26 cellular contexts compared by ENCODE assay signal in genomic region chr5:43676083-43676840, GRCh38.
DNase-seq lines count a peak whose midpoint lies in the region; ATAC-seq and TF ChIP-seq lines count a peak whose summit lies in the region.
"Had no signal": no experiment of that assay in that cellular context is flagged by ENCODE, and none has a peak within 500 bp of the region (broad histone marks: within the 10 kb centered on the region; RNA-seq: fewer than 3 reads in every experiment).

No MANE protein-coding gene starts in this region.

- H3K27me3 Mint-ChIP-seq in activated CD4-positive, alpha-beta T cell treated with anti-CD3 and anti-CD28 coated beads for 36 hours: no peaks in the 10 kb centered on the region
- H3K27me3 Mint-ChIP-seq in activated CD4-positive, alpha-beta T cell treated with anti-CD3 and anti-CD28 coated beads, Interleukin-2, amount 10 ng/mL, durations not matched to agents 7 days and 5 days: no peaks in the 10 kb centered on the region
- H3K27me3 Mint-ChIP-seq: activated CD4-positive, alpha-beta memory T cell treated with anti-CD3 and anti-CD28 coated beads for 36 hours; activated naive CD4-positive, alpha-beta T cell treated with anti-CD3 and anti-CD28 coated beads, Interleukin-2, amount 50 U/mL, for 24 hours; B cell; brain; naive thymus-derived CD4-positive, alpha-beta T cell had no signal

- TF ChIP-seq CTCF in mammary epithelial cell (conservative IDR thresholded peaks at IDR 0.05 in 1 of 2, IDR thresholded peaks at IDR 0.05 in 1 of 2; ENCODE audit: extremely low read depth in 1 of 2, insufficient read depth in 1 of 2, low read depth in 1 of 2, low read length in 2 of 2) (no peak), psoas muscle (IDR thresholded peaks at IDR 0.05) (no peak)

- H3K4me3 Mint-ChIP-seq in activated CD4-positive, alpha-beta T cell treated with anti-CD3 and anti-CD28 coated beads for 36 hours: no peak overlapping the region
- no peak overlapping the region for H3K4me3 Mint-ChIP-seq in activated CD4-positive, alpha-beta T cell treated with anti-CD3 and anti-CD28 coated beads, Interleukin-2, amount 10 ng/mL, durations not matched to agents 7 days and 5 days
- H3K4me3 Mint-ChIP-seq: activated CD4-positive, alpha-beta memory T cell treated with anti-CD3 and anti-CD28 coated beads for 36 hours; activated naive CD4-positive, alpha-beta T cell treated with anti-CD3 and anti-CD28 coated beads, Interleukin-2, amount 50 U/mL, for 24 hours; B cell; brain; endodermal cell; naive thymus-derived CD4-positive, alpha-beta T cell had no signal

- no peaks in the 10 kb centered on the region for H4K20me1 ChIP-seq in mammary epithelial cell (ENCODE audit: insufficient read depth, low read length)

- peak; percentile 49 for ATAC-seq in activated CD4-positive, alpha-beta T cell treated with anti-CD3 and anti-CD28 coated beads for 36 hours
- ATAC-seq in psoas muscle (peak in 3 of 4 donors; percentile 71 to 96 (median 92)), HG02970 (IDR thresholded peaks at IDR 0.05; ENCODE audit: low FRiP score, unreplicated experiment) (no peak)
- ATAC-seq: naive thymus-derived CD4-positive, alpha-beta T cell had no signal

- no peaks in the 10 kb centered on the region for H3K4me1 ChIP-seq in mammary epithelial cell (ENCODE audit: insufficient read depth, low read length)
- H3K4me1 ChIP-seq in psoas muscle: peaks cover 10% of the 10 kb centered on the region
- H3K4me1 ChIP-seq: Caco-2, colonic mucosa, stomach, upper lobe of left lung had no signal

- dilution Hi-C loops in mammary epithelial cell (cut with HindIII; ENCODE audit: low sequenced_read_pairs): no loop called here

- BruUV-seq in mammary epithelial cell (replicated peaks; lab: Mats Ljungman, UMichigan): no TSS peak

- H3K27me3 ChIP-seq in mammary epithelial cell (ENCODE audit: insufficient read depth, low read length): no peaks in the 10 kb centered on the region
- no peaks in the 10 kb centered on the region for H3K27me3 ChIP-seq in psoas muscle (ENCODE audit: insufficient read depth in 3 of 3, low read length in 2 of 3)
- H3K27me3 ChIP-seq: colonic mucosa, stomach, upper lobe of left lung had no signal

- no peak overlapping the region for H3K27ac Mint-ChIP-seq in activated CD4-positive, alpha-beta T cell treated with anti-CD3 and anti-CD28 coated beads for 36 hours
- no peak overlapping the region for H3K27ac Mint-ChIP-seq in activated CD4-positive, alpha-beta T cell treated with anti-CD3 and anti-CD28 coated beads, Interleukin-2, amount 10 ng/mL, durations not matched to agents 7 days and 5 days
- H3K27ac Mint-ChIP-seq: activated CD4-positive, alpha-beta memory T cell treated with anti-CD3 and anti-CD28 coated beads for 36 hours; activated naive CD4-positive, alpha-beta T cell treated with anti-CD3 and anti-CD28 coated beads, Interleukin-2, amount 50 U/mL, for 24 hours; B cell; brain; endodermal cell had no signal

- in situ Hi-C loops in mammary epithelial cell (cut with MboI; ENCODE audit: low sequenced_read_pairs in 2 of 2): no loop called here

- H3K4me2 ChIP-seq in mammary epithelial cell (ENCODE audit: insufficient read depth, low read depth, low read length): no peak overlapping the region
- H3K4me2 ChIP-seq: SK-N-SH had no signal

- intact Hi-C loops in activated CD4-positive, alpha-beta T cell treated with anti-CD3 and anti-CD28 coated beads for 36 hours (cut with DNase I, micrococcal nuclease): no loop called here
- intact Hi-C loops in mammary epithelial cell (cut with micrococcal nuclease) (no loop called here), psoas muscle (cut with DNase I) (no loop called here)

- 88% methylated on average over 2 of the region's 2 CpGs for whole genome bisulfite sequencing in mammary epithelial cell (ENCODE audit: low coverage, missing lambda C conversion rate)
- WGBS in psoas muscle, 3 donors: 85 to 88% (median 87%) methylated on average over 2 of the region's 2 CpGs

- H3K36me3 ChIP-seq in mammary epithelial cell (ENCODE audit: insufficient read depth, low read length) (no peaks in the 10 kb centered on the region), psoas muscle (ENCODE audit: insufficient read depth in 1 of 2, low read depth in 1 of 2) (peaks cover 0 to 50% of the 10 kb centered on the region in 2 donors)
- H3K36me3 ChIP-seq: colonic mucosa had no signal

- H3K4me3 ChIP-seq in mammary epithelial cell (replicated peaks in 1 of 3; ENCODE audit: insufficient read depth in 1 of 3, low read depth in 2 of 3, low read length in 3 of 3) (no peak overlapping the region), psoas muscle (no peak overlapping the region)
- H3K4me3 ChIP-seq: colonic mucosa, GM23248, stomach, upper lobe of left lung had no signal

- no peak overlapping the region for H3K9ac ChIP-seq in mammary epithelial cell (ENCODE audit: insufficient read depth, low read length)
- H3K9ac ChIP-seq: GM23248, SK-N-SH had no signal

- H3K36me3 Mint-ChIP-seq in activated CD4-positive, alpha-beta T cell treated with anti-CD3 and anti-CD28 coated beads for 36 hours (ENCODE audit: low read depth): peaks cover 34% of the 10 kb centered on the region
- H3K36me3 Mint-ChIP-seq in activated CD4-positive, alpha-beta T cell treated with anti-CD3 and anti-CD28 coated beads, Interleukin-2, amount 10 ng/mL, durations not matched to agents 7 days and 5 days (ENCODE audit: low read depth): peaks cover 38% of the 10 kb centered on the region

- POLR2A ChIA-PET in activated CD4-positive, alpha-beta T cell treated with anti-CD3 and anti-CD28 coated beads for 36 hours (lab: Charles Lee): no interaction called here
- POLR2A ChIA-PET in activated CD4-positive, alpha-beta T cell treated with anti-CD3 and anti-CD28 coated beads, Interleukin-2, amount 10 ng/mL, durations not matched to agents 7 days and 5 days (lab: Charles Lee): interaction anchor here (0.6 kb wide), 1 partner anchor 192 kb away, joined by 3 read pairs; the partner anchor contains the start of gene TMEM267

- peaks cover 5% of the 10 kb centered on the region for H3K4me1 Mint-ChIP-seq in activated CD4-positive, alpha-beta T cell treated with anti-CD3 and anti-CD28 coated beads for 36 hours
- H3K4me1 Mint-ChIP-seq in activated CD4-positive, alpha-beta T cell treated with anti-CD3 and anti-CD28 coated beads, Interleukin-2, amount 10 ng/mL, durations not matched to agents 7 days and 5 days: peaks cover 5% of the 10 kb centered on the region
- H3K4me1 Mint-ChIP-seq: B cell, endodermal cell had no signal

- H2AFZ ChIP-seq in mammary epithelial cell (ENCODE audit: low read depth, low read length): no peak overlapping the region
- H2AFZ ChIP-seq: GM23248 had no signal

- no peak for DNase-seq in activated CD4-positive, alpha-beta T cell treated with anti-CD3 and anti-CD28 coated beads for 36 hours
- no peak for DNase-seq in activated CD4-positive, alpha-beta T cell treated with anti-CD3 and anti-CD28 coated beads, Interleukin-2, amount 10 ng/mL, durations not matched to agents 7 days and 5 days
- DNase-seq in NCI-H226 (peak; percentile 21), mammary epithelial cell (peak; percentile 3), psoas muscle (no peak), NCI-H187 (lab: John Stamatoyannopoulos, UW) (no peak), COLO668 (lab: John Stamatoyannopoulos, UW; ENCODE audit: unreplicated experiment) (no peak)
- DNase-seq: activated CD4-positive, alpha-beta memory T cell treated with anti-CD3 and anti-CD28 coated beads for 36 hours; activated T-cell treated with anti-CD3 and anti-CD28 coated beads, Interleukin-2, amount 50 U/mL, for 1 hour; Caco-2; colonic mucosa; DND-41; endodermal cell; glutamatergic neuron; GM23248; naive thymus-derived CD4-positive, alpha-beta T cell; NCI-H146; SK-N-SH; stimulated activated CD4-positive, alpha-beta T cell treated with anti-CD3 and anti-CD28 coated beads, Interleukin-4, amount 100 ng/mL, for 24 hours; stomach; upper lobe of left lung had no signal

- H3K79me2 ChIP-seq in mammary epithelial cell (ENCODE audit: insufficient read depth, low read length): no peaks in the 10 kb centered on the region

- H3K27ac ChIP-seq in mammary epithelial cell (ENCODE audit: insufficient read depth, low read depth, low read length) (no peak overlapping the region), psoas muscle (no peak overlapping the region)
- H3K27ac ChIP-seq: colonic mucosa, GM23248, stomach, upper lobe of left lung, VCaP had no signal

- H3K9me3 Mint-ChIP-seq in activated CD4-positive, alpha-beta T cell treated with anti-CD3 and anti-CD28 coated beads for 36 hours (ENCODE audit: low read depth): no peaks in the 10 kb centered on the region
- H3K9me3 Mint-ChIP-seq in activated CD4-positive, alpha-beta T cell treated with anti-CD3 and anti-CD28 coated beads, Interleukin-2, amount 10 ng/mL, durations not matched to agents 7 days and 5 days: peaks cover under 1% of the 10 kb centered on the region
- H3K9me3 Mint-ChIP-seq: activated CD4-positive, alpha-beta memory T cell treated with anti-CD3 and anti-CD28 coated beads for 36 hours; activated naive CD4-positive, alpha-beta T cell treated with anti-CD3 and anti-CD28 coated beads, Interleukin-2, amount 50 U/mL, for 24 hours had no signal

- CTCF ChIA-PET in activated CD4-positive, alpha-beta T cell treated with anti-CD3 and anti-CD28 coated beads for 36 hours (lab: Charles Lee): interaction anchor here (1.4 to 1.8 kb wide), 2 partner anchors 16 to 45 kb away, joined by 5 to 6 read pairs; no protein-coding TSS in a partner anchor
- CTCF ChIA-PET in activated CD4-positive, alpha-beta T cell treated with anti-CD3 and anti-CD28 coated beads, Interleukin-2, amount 10 ng/mL, durations not matched to agents 7 days and 5 days (lab: Charles Lee): no interaction called here
- CTCF ChIA-PET in mammary epithelial cell (lab: Charles Lee; ENCODE audit: low non-redundant PET): no interaction called here

- no peaks in the 10 kb centered on the region for H3K9me3 ChIP-seq in mammary epithelial cell (replicated peaks; ENCODE audit: insufficient read depth, low read length)
- no peaks in the 10 kb centered on the region for H3K9me3 ChIP-seq in psoas muscle
- H3K9me3 ChIP-seq: Caco-2, colonic mucosa, SK-N-SH, stomach, upper lobe of left lung had no signal

Comparison
In these comparisons a context has a peak if more than half of its experiments do, and no peak if none do; other contexts are left out.
1. DNase-seq: peak in NCI-H226 (single experiment) and mammary epithelial cell (single experiment); none in activated CD4-positive, alpha-beta T cell treated with anti-CD3 and anti-CD28 coated beads for 36 hours (single experiment), activated CD4-positive, alpha-beta T cell treated with anti-CD3 and anti-CD28 coated beads, Interleukin-2, amount 10 ng/mL, durations not matched to agents 7 days and 5 days (single experiment), psoas muscle (0 of 2), NCI-H187 (0 of 2) and COLO668 (single experiment).